8 cellular contexts compared by ENCODE assay signal in the genomic region with DNA sequence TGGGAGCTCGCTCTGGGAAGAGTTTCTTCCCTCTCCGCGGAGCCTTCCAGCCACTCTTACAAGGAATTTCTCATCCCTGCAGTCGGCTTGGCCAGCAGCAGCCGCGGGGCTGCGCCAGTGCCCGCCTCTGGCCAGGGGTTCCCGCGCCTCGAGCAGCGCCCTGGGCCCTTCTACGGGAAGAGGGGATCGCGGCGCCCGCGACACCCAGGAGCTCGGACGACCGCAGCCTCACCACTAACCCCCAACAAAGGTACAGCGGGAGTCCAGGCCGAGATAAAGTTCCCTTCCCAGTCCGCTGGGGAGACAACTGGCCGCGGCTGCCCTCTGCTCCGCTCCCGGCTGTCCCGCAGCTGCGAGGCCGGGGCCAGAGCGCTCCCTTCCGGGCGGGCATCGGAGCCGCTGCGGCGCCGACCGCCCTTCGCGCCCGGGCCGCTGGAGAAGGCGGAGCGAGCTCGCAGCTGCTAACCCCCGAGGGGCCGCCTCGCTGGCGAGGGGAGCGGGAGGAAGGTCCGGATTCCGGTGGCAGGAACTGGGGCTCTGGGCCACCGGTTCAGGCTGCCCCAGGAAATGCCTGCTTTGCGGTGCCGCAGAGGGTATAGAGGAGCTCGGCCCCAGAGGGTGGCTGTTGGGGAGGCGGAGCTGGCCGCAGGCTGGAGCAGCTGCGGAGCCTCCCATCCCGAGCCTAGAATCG. TPM values are rescaled to one million over a fixed set of nuclear protein-coding genes. Genes with fewer than 3 reads are reported as not detected.
DNase-seq lines count a peak whose midpoint lies in the region; ATAC-seq and TF ChIP-seq lines count a peak whose summit lies in the region.

No MANE protein-coding gene starts in this region.

- no peak overlapping the region for H3K27ac Mint-ChIP-seq in activated CD4-positive, alpha-beta T cell treated with anti-CD3 and anti-CD28 coated beads for 36 hours
- H3K27ac Mint-ChIP-seq in activated B cell treated with CpG ODN at 0.5 μM for 24 hours (peak overlapping the region; percentile 35), osteocyte (ENCODE audit: unreplicated experiment) (peak overlapping the region; percentile 96)

- intact Hi-C loops in activated CD4-positive, alpha-beta T cell treated with anti-CD3 and anti-CD28 coated beads for 36 hours (cut with DNase I, micrococcal nuclease), result loop anchor here (5.0 to 10.0 kb wide), 2 partner anchors 85 to 463 kb away; no protein-coding TSS in a partner anchor
- intact Hi-C loops in activated B cell treated with CpG ODN at 0.5 μM for 24 hours (cut with micrococcal nuclease) (no loop called here), posterior vena cava (cut with DNase I) (loop anchor here in 1 of 2 donors (10.0 kb wide), 1 partner anchor 703 kb away; no protein-coding TSS in a partner anchor)

- CTCF ChIA-PET in activated CD4-positive, alpha-beta T cell treated with anti-CD3 and anti-CD28 coated beads for 36 hours (lab: Charles Lee), result interaction anchor here (0.5 to 1.1 kb wide), 9 partner anchors 10 to 703 kb away, joined by 3 to 5 read pairs (median 3); no protein-coding TSS in a partner anchor
- CTCF ChIA-PET in activated B cell treated with CpG ODN at 0.5 μM for 24 hours (lab: Charles Lee), result no interaction called here

- H3K4me1 Mint-ChIP-seq in activated CD4-positive, alpha-beta T cell treated with anti-CD3 and anti-CD28 coated beads for 36 hours, result peaks cover 37% of the 10 kb centered on the region
- H3K4me1 Mint-ChIP-seq in activated B cell treated with CpG ODN at 0.5 μM for 24 hours (peaks cover 37% of the 10 kb centered on the region), osteocyte (ENCODE audit: unreplicated experiment) (peaks cover 44% of the 10 kb centered on the region)

- POLR2A ChIA-PET in activated CD4-positive, alpha-beta T cell treated with anti-CD3 and anti-CD28 coated beads for 36 hours (lab: Charles Lee), result no interaction called here
- POLR2A ChIA-PET in activated B cell treated with CpG ODN at 0.5 μM for 24 hours (lab: Charles Lee), result no interaction called here

- ATAC-seq in activated CD4-positive, alpha-beta T cell treated with anti-CD3 and anti-CD28 coated beads for 36 hours, result no peak
- ATAC-seq in activated B cell treated with CpG ODN at 0.5 μM for 24 hours (ENCODE audit: low read depth), result no peak
- no peak for ATAC-seq in HG02870 (IDR thresholded peaks at IDR 0.05; ENCODE audit: unreplicated experiment)
- ATAC-seq in HG02623 (IDR thresholded peaks at IDR 0.05; ENCODE audit: unreplicated experiment), result no peak

- no peaks in the 10 kb centered on the region for H3K36me3 Mint-ChIP-seq in activated CD4-positive, alpha-beta T cell treated with anti-CD3 and anti-CD28 coated beads for 36 hours (ENCODE audit: low read depth)
- peaks cover 2% of the 10 kb centered on the region for H3K36me3 Mint-ChIP-seq in activated B cell treated with CpG ODN at 0.5 μM for 24 hours (ENCODE audit: low read depth)
- H3K36me3 Mint-ChIP-seq in osteocyte (ENCODE audit: unreplicated experiment), result no peaks in the 10 kb centered on the region

- TF ChIP-seq CTCF in activated B cell treated with CpG ODN at 0.5 μM for 24 hours (IDR thresholded peaks at IDR 0.05), result no peak
- TF ChIP-seq CTCF in osteocyte (IDR thresholded peaks at IDR 0.05), result peak; percentile 70

- H3K9me3 Mint-ChIP-seq in activated CD4-positive, alpha-beta T cell treated with anti-CD3 and anti-CD28 coated beads for 36 hours (ENCODE audit: low read depth), result no peaks in the 10 kb centered on the region
- H3K9me3 Mint-ChIP-seq in activated B cell treated with CpG ODN at 0.5 μM for 24 hours, result peaks cover 4% of the 10 kb centered on the region
- no peaks in the 10 kb centered on the region for H3K9me3 Mint-ChIP-seq in osteocyte (ENCODE audit: unreplicated experiment)

- peak; percentile 55 for DNase-seq in activated CD4-positive, alpha-beta T cell treated with anti-CD3 and anti-CD28 coated beads for 36 hours
- DNase-seq in activated CD4-positive, alpha-beta T cell treated with anti-CD3 and anti-CD28 coated beads for 1 hour, result no peak
- DNase-seq in activated B cell treated with CpG ODN at 0.5 μM for 24 hours, result peak; percentile 34
- DNase-seq in fibroblast of peridontal ligament (ENCODE audit: extremely low read depth), result peak; percentile 53
- DNase-seq in osteocyte (ENCODE audit: extremely low spot score, unreplicated experiment), result peak; percentile 92
- no peak for DNase-seq in posterior vena cava (ENCODE audit: low spot score)

- peaks cover 48% of the 10 kb centered on the region for H3K27me3 Mint-ChIP-seq in activated CD4-positive, alpha-beta T cell treated with anti-CD3 and anti-CD28 coated beads for 36 hours
- H3K27me3 Mint-ChIP-seq in activated B cell treated with CpG ODN at 0.5 μM for 24 hours (peaks cover 66% of the 10 kb centered on the region), osteocyte (ENCODE audit: unreplicated experiment) (no peaks in the 10 kb centered on the region)

- peak overlapping the region; percentile 58 for H3K4me3 Mint-ChIP-seq in activated CD4-positive, alpha-beta T cell treated with anti-CD3 and anti-CD28 coated beads for 36 hours
- no peak overlapping the region for H3K4me3 Mint-ChIP-seq in activated B cell treated with CpG ODN at 0.5 μM for 24 hours
- H3K4me3 Mint-ChIP-seq in osteocyte (ENCODE audit: unreplicated experiment), result peak overlapping the region; percentile 71

RNA-seq across cellular contexts. Expression of gene HS3ST3B1, which starts 3.6 kb away (rescaled TPM):
- total RNA-seq in activated CD4-positive, alpha-beta T cell treated with anti-CD3 and anti-CD28 coated beads for 36 hours, result 1 to 10 TPM; 5.0 to 5.7 TPM
- total RNA-seq in activated B cell treated with CpG ODN at 0.5 μM for 24 hours (3.1 and 3.3 TPM in 2 replicates), osteocyte (76.9 and 77.0 TPM in 2 replicates), posterior vena cava (under 1 TPM; 0.62 to 0.97 TPM)

Comparison
In these comparisons a context has a peak if more than half of its experiments do, and no peak if none do; other contexts are left out.
1. DNase-seq: peak in activated CD4-positive, alpha-beta T cell treated with anti-CD3 and anti-CD28 coated beads for 36 hours (single experiment), activated B cell treated with CpG ODN at 0.5 μM for 24 hours (single experiment), fibroblast of peridontal ligament (single experiment) and osteocyte (single experiment); none in activated CD4-positive, alpha-beta T cell treated with anti-CD3 and anti-CD28 coated beads for 1 hour (single experiment) and posterior vena cava (single experiment).
2. RNA of gene HS3ST3B1, which starts 3.6 kb away (total RNA-seq): 76.9 to 77.0 TPM in osteocyte; 5.0 to 5.7 TPM in activated CD4-positive, alpha-beta T cell treated with anti-CD3 and anti-CD28 coated beads for 36 hours, 3.1 to 3.3 TPM in activated B cell treated with CpG ODN at 0.5 μM for 24 hours and 0.62 to 0.97 TPM in posterior vena cava; every median in the first group is over 10 times any median in the second.